ENCODE assay signal across 8 cellular contexts in genomic region chr11:95923730-95924413, GRCh38. TPM values are rescaled to one million over a fixed set of nuclear protein-coding genes. Genes with fewer than 3 reads are reported as not detected.
DNase-seq lines count a peak whose midpoint lies in the region; ATAC-seq, FAIRE-seq and TF ChIP-seq lines count a peak whose summit lies in the region.

Gene MTMR2 (minus strand): TSS chr11:95924107. CDS start chr11:95923954, 153 bp downstream.

- H3K56ac ChIP-seq in H1 (replicated peaks; ENCODE audit: insufficient read length, low read depth, low read length) = peak within 1 kb of the TSS; percentile 89

- peaks cover 0 to 45% of the 10 kb centered on the region in 2 experiments; a peak in 3 of 4 replicates for H3K79me2 ChIP-seq in H1 (ENCODE audit: control insufficient read depth in 1 of 2, insufficient read depth in 2 of 2, low read length in 2 of 2)

- peak within 1 kb of the TSS; percentile 99 for H4K91ac ChIP-seq in H1 (replicated peaks; ENCODE audit: insufficient read length, low read length)
- peak within 1 kb of the TSS; percentile 100 for H4K91ac ChIP-seq in mesenchymal stem cell (ENCODE audit: low read length)

- H3K79me1 ChIP-seq in H1 (ENCODE audit: low read depth, low read length) (0 out of 2 replicates have a peak, but pooled peaks cover 1% of the 10 kb centered on the region), mesenchymal stem cell (replicated peaks; ENCODE audit: low read length, poor library complexity, severe bottlenecking) (peaks cover 3% of the 10 kb centered on the region)

- DNase-seq in NCI-H82 (lab: John Stamatoyannopoulos, UW) (peak; percentile 84), H1 (ENCODE audit: low read depth in 1 of 2, low spot score in 2 of 2) (peak; percentile 38 to 90), mesenchymal stem cell (peak; percentile 87)
- peak; percentile 37 for DNase-seq in stimulated activated CD8-positive, alpha-beta memory T cell treated with anti-CD3 and anti-CD28 coated beads, Interleukin-12 subunit alpha, Interleukin-12 subunit beta, amount 100 ng/mL, for 4 hours (ENCODE audit: low read depth)

- TF ChIP-seq POLR2A in H1 (IDR thresholded peaks at IDR 0.05; ENCODE audit: control extremely low read depth in 1 of 2, low read depth in 2 of 2, low read length in 2 of 2) = peak; percentile 96 to 99

- 1% methylated on average over 46 of the region's 49 CpGs; no CpG with 5 or more reads in 1 of the 2 experiments for WGBS in H1 (ENCODE audit: extremely low coverage in 1 of 2, insufficient coverage in 1 of 2, insufficient read length in 1 of 2, insufficient replicate concordance in 2 of 2, low coverage in 1 of 2, low lambda C conversion rate in 2 of 2, missing lambda C conversion rate in 1 of 2), 2 experiments
- under 1% methylated on average over 49 of the region's 49 CpGs for WGBS in mesenchymal stem cell

- no peaks in the 10 kb centered on the region for H3K27me3 ChIP-seq in BLaER1 treated with 17β-estradiol and CSF1 and Interleukin-3, amounts not matched to agents 10 nM and 100 nM
- H3K27me3 ChIP-seq in H1 (replicated peaks in 1 of 4; ENCODE audit: control insufficient read depth in 3 of 4, extremely low read depth in 1 of 4, insufficient read depth in 3 of 4, low read length in 3 of 4) (no peaks in the 10 kb centered on the region), mesenchymal stem cell (ENCODE audit: control insufficient read depth in 1 of 2, insufficient read depth in 1 of 2, low read length in 2 of 2) (no peaks in the 10 kb centered on the region)

- H2BK20ac ChIP-seq in H1 (ENCODE audit: low read length) = no peak within 1 kb of the TSS

- peak within 1 kb of the TSS; percentile 82 for H2AFZ ChIP-seq in H1 (ENCODE audit: low read length)
- peak within 1 kb of the TSS; percentile 48 for H2AFZ ChIP-seq in mesenchymal stem cell (ENCODE audit: low read depth, low read length)

- peak within 1 kb of the TSS; percentile 98 for H4K8ac ChIP-seq in H1 (ENCODE audit: extremely low read depth, insufficient read depth, low read length)
- peak within 1 kb of the TSS; percentile 100 for H4K8ac ChIP-seq in mesenchymal stem cell (ENCODE audit: low read length)

- H4K5ac ChIP-seq in H1 (ENCODE audit: insufficient read length, low read depth, low read length) = peak within 1 kb of the TSS; percentile 100

- H3K4ac ChIP-seq in H1 (replicated peaks; ENCODE audit: insufficient read length, low read depth, low read length) = peak within 1 kb of the TSS; percentile 74
- peak within 1 kb of the TSS; percentile 75 to 97 for H3K4ac ChIP-seq in mesenchymal stem cell (ENCODE audit: low read depth in 1 of 2, low read length in 2 of 2)

- no peak for TF ChIP-seq RAD21 in H1 (IDR thresholded peaks at IDR 0.05 in 1 of 2, conservative IDR thresholded peaks at IDR 0.05 in 1 of 2; ENCODE audit: low read depth in 2 of 2, low read length in 2 of 2)

- H2AK5ac ChIP-seq in H1 (ENCODE audit: low read depth, low read length) = peak within 1 kb of the TSS; percentile 78; the same call in 1 of the 2 replicates
- peak within 1 kb of the TSS; percentile 57 for H2AK5ac ChIP-seq in mesenchymal stem cell (ENCODE audit: low read length, severe bottlenecking)

- peak within 1 kb of the TSS; percentile 71 to 94 (median 83) for H3K4me3 ChIP-seq in BLaER1 treated with 17β-estradiol and CSF1 and Interleukin-3, amounts not matched to agents 10 nM and 100 nM
- peak within 1 kb of the TSS; percentile 54 to 84 (median 82) for H3K4me3 ChIP-seq in H1 (ENCODE audit: extremely low read depth in 1 of 4, insufficient read depth in 2 of 4, low read depth in 3 of 4, low read length in 4 of 4)
- peak within 1 kb of the TSS; percentile 89 to 99 for H3K4me3 ChIP-seq in mesenchymal stem cell (ENCODE audit: insufficient read depth in 1 of 2, low read depth in 1 of 2, low read length in 2 of 2)

- peaks cover 0 to 2% (median 0%) of the 10 kb centered on the region in 11 experiments; a peak in 1 of 22 replicates for H4K20me1 ChIP-seq in BLaER1 treated with 17β-estradiol and CSF1 and Interleukin-3, amounts not matched to agents 10 nM and 100 nM
- peaks cover 0 to 1% of the 10 kb centered on the region in 2 experiments for H4K20me1 ChIP-seq in H1 (replicated peaks in 1 of 2; ENCODE audit: control insufficient read depth in 1 of 2, insufficient read depth in 2 of 2, low read length in 2 of 2)

- peak within 1 kb of the TSS; percentile 71 for H2BK12ac ChIP-seq in H1 (ENCODE audit: low read depth, low read length)
- H2BK12ac ChIP-seq in mesenchymal stem cell (ENCODE audit: low read length in 2 of 2) = peak within 1 kb of the TSS; percentile 8 to 84

- no peaks in the 10 kb centered on the region; the same call in 1 of the 2 replicates for H3K23me2 ChIP-seq in H1 (ENCODE audit: low read depth, low read length)

- no peak for TF ChIP-seq CTCF in H1 (IDR thresholded peaks at IDR 0.05; ENCODE audit: control extremely low read depth in 1 of 3, insufficient read depth in 1 of 3, low read depth in 1 of 3, low read length in 3 of 3)

- H2BK120ac ChIP-seq in H1 (replicated peaks; ENCODE audit: low read depth, low read length) = peak within 1 kb of the TSS; percentile 99
- H2BK120ac ChIP-seq in mesenchymal stem cell (ENCODE audit: low read depth, low read length) = peak within 1 kb of the TSS; percentile 99

- no peaks in the 10 kb centered on the region for H3K9me3 ChIP-seq in BLaER1 treated with 17β-estradiol and CSF1 and Interleukin-3, amounts not matched to agents 10 nM and 100 nM (replicated peaks in 1 of 11)
- no peaks in the 10 kb centered on the region for H3K9me3 ChIP-seq in H1 (ENCODE audit: insufficient read depth in 2 of 2, low read depth in 1 of 2, low read length in 1 of 2)
- H3K9me3 ChIP-seq in mesenchymal stem cell (ENCODE audit: control insufficient read depth, low read length) = no peaks in the 10 kb centered on the region

- H2BK5ac ChIP-seq in H1 (ENCODE audit: low read depth, low read length) (peak within 1 kb of the TSS; percentile 96), mesenchymal stem cell (ENCODE audit: low read depth, low read length, poor library complexity, severe bottlenecking) (peak within 1 kb of the TSS; percentile 86)

- H3K9ac ChIP-seq in BLaER1 treated with 17β-estradiol and CSF1 and Interleukin-3, amounts not matched to agents 10 nM and 100 nM = peak within 1 kb of the TSS; percentile 79 to 92 (median 90)
- H3K9ac ChIP-seq in H1 (replicated peaks in 1 of 4; ENCODE audit: extremely low read depth in 1 of 4, low read depth in 3 of 4, low read length in 3 of 4) (peak within 1 kb of the TSS; percentile 80 to 97 (median 94)), mesenchymal stem cell (ENCODE audit: low read length) (peak within 1 kb of the TSS; percentile 100)

- H3K4me1 ChIP-seq in BLaER1 treated with 17β-estradiol and CSF1 and Interleukin-3, amounts not matched to agents 10 nM and 100 nM = peaks cover 15 to 33% (median 26%) of the 10 kb centered on the region in 10 experiments
- H3K4me1 ChIP-seq in H1 (replicated peaks in 1 of 4; ENCODE audit: control insufficient read depth in 3 of 4, insufficient read depth in 4 of 4, low read length in 3 of 4) (no peaks in the 10 kb centered on the region; a peak in 1 of 7 replicates), mesenchymal stem cell (ENCODE audit: control insufficient read depth, insufficient read depth, low read depth, low read length) (no peaks in the 10 kb centered on the region)

- CTCF ChIA-PET in activated CD8-positive, alpha-beta memory T cell treated with anti-CD3 and anti-CD28 coated beads for 36 hours (lab: Charles Lee) = no interaction called here
- CTCF ChIA-PET in H1 (lab: Charles Lee; ENCODE audit: partially characterized antibody) = no interaction called here

- peak within 1 kb of the TSS; percentile 79 to 96 (median 87) for H3K4me2 ChIP-seq in BLaER1 treated with 17β-estradiol and CSF1 and Interleukin-3, amounts not matched to agents 10 nM and 100 nM
- peak within 1 kb of the TSS; percentile 67 to 75 for H3K4me2 ChIP-seq in H1 (ENCODE audit: insufficient read depth in 1 of 2, low read depth in 2 of 2, low read length in 2 of 2)
- peak within 1 kb of the TSS; percentile 59 for H3K4me2 ChIP-seq in mesenchymal stem cell (ENCODE audit: low read length, poor library complexity, severe bottlenecking)

- no peak for TF ChIP-seq EP300 in H1 (IDR thresholded peaks at IDR 0.05; ENCODE audit: borderline replicate concordance in 1 of 2, low read depth in 2 of 2, low read length in 2 of 2)

- POLR2A ChIA-PET in activated CD8-positive, alpha-beta memory T cell treated with anti-CD3 and anti-CD28 coated beads for 36 hours (lab: Charles Lee) = no interaction called here
- POLR2A ChIA-PET in H1 (lab: Charles Lee; ENCODE audit: partially characterized antibody) = interaction anchor here (0.6 to 2.4 kb wide), 10 partner anchors 11 to 370 kb away, joined by 3 to 5 read pairs (median 3); no protein-coding TSS in a partner anchor

- ATAC-seq in GM19043 (IDR thresholded peaks at IDR 0.05; ENCODE audit: low read depth, unreplicated experiment) = peak; percentile 99
- ATAC-seq in HG03342 (IDR thresholded peaks at IDR 0.05; ENCODE audit: unreplicated experiment) = peak; percentile 98

- H3K18ac ChIP-seq in H1 (ENCODE audit: extremely low read depth, low read length) (peak within 1 kb of the TSS; percentile 99), mesenchymal stem cell (ENCODE audit: low read depth in 1 of 2, low read length in 2 of 2) (peak within 1 kb of the TSS; percentile 83 to 99)

- no peaks in the 10 kb centered on the region for H3K36me3 ChIP-seq in BLaER1 treated with 17β-estradiol and CSF1 and Interleukin-3, amounts not matched to agents 10 nM and 100 nM
- no peaks in the 10 kb centered on the region for H3K36me3 ChIP-seq in H1 (ENCODE audit: control insufficient read depth in 2 of 4, insufficient read depth in 4 of 4, low read length in 3 of 4)
- no peaks in the 10 kb centered on the region for H3K36me3 ChIP-seq in mesenchymal stem cell (ENCODE audit: control insufficient read depth in 1 of 2, insufficient read depth in 2 of 2, low read depth in 1 of 2, low read length in 2 of 2)

- no peak for FAIRE-seq in H1 (lab: Jason Lieb, UNC)

- H3K23ac ChIP-seq in H1 (ENCODE audit: insufficient read length) (no peak within 1 kb of the TSS), mesenchymal stem cell (ENCODE audit: low read length in 2 of 2) (peak within 1 kb of the TSS in 1 of 2 experiments; percentile 3)

- peak within 1 kb of the TSS; percentile 80 to 92 (median 86) for H3K27ac ChIP-seq in BLaER1 treated with 17β-estradiol and CSF1 and Interleukin-3, amounts not matched to agents 10 nM and 100 nM
- H3K27ac ChIP-seq in H1 (ENCODE audit: low read depth, low read length) = peak within 1 kb of the TSS; percentile 90
- H3K27ac ChIP-seq in mesenchymal stem cell (ENCODE audit: low read length, poor library complexity, severe bottlenecking) = peak within 1 kb of the TSS; percentile 91

- H2BK15ac ChIP-seq in H1 (ENCODE audit: low read length) (no peak within 1 kb of the TSS), mesenchymal stem cell (ENCODE audit: low read depth, poor library complexity, severe bottlenecking) (peak within 1 kb of the TSS; percentile 100)

- H3K14ac ChIP-seq in H1 (ENCODE audit: insufficient read length) (no peak within 1 kb of the TSS), mesenchymal stem cell (ENCODE audit: low read length in 2 of 2) (peak within 1 kb of the TSS; percentile 45 to 92)

RNA-seq across cellular contexts. Expression of gene MTMR2, which starts in this region (rescaled TPM):
- 10 to 100 TPM; 51.5 to 54.2 TPM for total RNA-seq in activated CD8-positive, alpha-beta memory T cell treated with anti-CD3 and anti-CD28 coated beads for 36 hours
- 49.2 and 52.9 TPM in 2 replicates for total RNA-seq in H1 (2021; fragmentation: NEBNext Ultra II Directional; extraction: Animal tissue kit (Norgen Biotek cat#: 25700))
- 16.7 and 17.5 TPM in 2 replicates for polyA plus RNA-seq in H1 (2011; rRNA removed)
- 18.8 TPM for polyA plus RNA-seq in H1 (2011; cell fraction: cytosol; rRNA removed)
- polyA plus RNA-seq in H1 (2011; cell fraction: nucleus; rRNA removed) = 18.2 TPM
- 22.9 to 36.6 TPM (median 28.0 TPM) in 4 replicates for polyA plus RNA-seq in H1 (2012, experiment 1 of 2)
- polyA plus RNA-seq in H1 (2012, experiment 2 of 2) = 1.7 TPM
- 35.0 TPM for polyA plus RNA-seq in H1 (2013, experiment 1 of 2)
- polyA plus RNA-seq in H1 (2013, experiment 2 of 2) = 34.0 TPM
- polyA minus RNA-seq in H1 (2011; rRNA and poly(A)+ RNA removed) = 40.1 and 47.1 TPM in 2 replicates
- 41.0 TPM for polyA minus RNA-seq in H1 (2011; cell fraction: cytosol; rRNA and poly(A)+ RNA removed)
- polyA minus RNA-seq in H1 (2011; cell fraction: nucleus; rRNA and poly(A)+ RNA removed) = 64.7 TPM
- 28.6 TPM for polyA plus RNA-seq in mesenchymal stem cell (2013, experiment 1 of 2)
- 29.2 TPM for polyA plus RNA-seq in mesenchymal stem cell (2013, experiment 2 of 2)

Comparison
In these comparisons a context has a peak if more than half of its experiments do, and no peak if none do; other contexts are left out.
1. Peak in every context shown above with its lines: DNase-seq, ATAC-seq, H3K4me3 ChIP-seq and H3K27ac ChIP-seq.
2. DNase-seq: peak in every context shown above with its lines; median percentile 87 in mesenchymal stem cell; 84 in NCI-H82; 64 in H1; 37 in stimulated activated CD8-positive, alpha-beta memory T cell treated with anti-CD3 and anti-CD28 coated beads, Interleukin-12 subunit alpha, Interleukin-12 subunit beta, amount 100 ng/mL, for 4 hours.